13 cellular contexts compared by ENCODE assay signal in the genomic region with DNA sequence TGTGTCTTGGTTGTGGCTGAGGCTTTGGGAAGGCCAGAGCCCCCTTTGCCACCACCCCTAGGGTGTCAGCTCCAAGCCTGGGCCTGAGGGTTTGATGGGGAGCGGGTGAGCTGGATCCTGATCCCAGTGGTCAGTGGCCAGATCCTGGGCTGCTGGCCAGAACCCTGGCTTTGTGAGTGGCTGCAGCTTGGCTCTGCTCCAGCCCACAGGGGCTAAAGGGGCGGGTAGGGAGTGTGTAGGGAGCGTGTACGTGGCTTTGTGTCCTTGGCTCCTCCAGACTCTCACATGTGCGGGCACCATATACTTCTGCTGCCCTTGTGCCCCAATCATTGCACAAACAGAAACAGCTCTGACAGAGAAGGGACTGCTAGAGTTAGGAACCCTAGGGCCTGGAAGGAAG. TPM values are rescaled to one million over a fixed set of nuclear protein-coding genes. Genes with fewer than 3 reads are reported as not detected.
DNase-seq lines count a peak whose midpoint lies in the region; ATAC-seq, FAIRE-seq and TF ChIP-seq lines count a peak whose summit lies in the region.
"Had no signal": no experiment of that assay in that cellular context is flagged by ENCODE, and none has a peak within 500 bp of the region (broad histone marks: within the 10 kb centered on the region; RNA-seq: fewer than 3 reads in every experiment).

No MANE protein-coding gene starts in this region.

- no peak overlapping the region for H3K27ac ChIP-seq in astrocyte (ENCODE audit: low read depth, low read length)
- H3K27ac ChIP-seq: foreskin keratinocyte had no signal

- peaks cover 65% of the 10 kb centered on the region for H3K4me1 Mint-ChIP-seq in HFFc6 (ENCODE audit: low read depth)
- H3K4me1 Mint-ChIP-seq in astrocyte (ENCODE audit: low read depth, unreplicated experiment), result peaks cover 40% of the 10 kb centered on the region

- peaks cover 42% of the 10 kb centered on the region for H3K4me1 ChIP-seq in astrocyte (ENCODE audit: insufficient read depth, low read length)
- H3K4me1 ChIP-seq in iPS-15b (ENCODE audit: control insufficient read depth, insufficient read depth, low read length), result peaks cover 26% of the 10 kb centered on the region
- H3K4me1 ChIP-seq in skeletal muscle satellite cell (ENCODE audit: control insufficient read depth, insufficient read depth, low read length), result peaks cover 58% of the 10 kb centered on the region

- H3K27ac Mint-ChIP-seq in HFFc6 (peak overlapping the region; percentile 76), astrocyte (ENCODE audit: unreplicated experiment) (peak overlapping the region; percentile 18)

- H3K27me3 Mint-ChIP-seq in HFFc6 (ENCODE audit: insufficient read depth) (no peaks in the 10 kb centered on the region; the same call in 1 of the 2 replicates), astrocyte (ENCODE audit: low read depth, unreplicated experiment) (peaks cover 2% of the 10 kb centered on the region)

- no peak for ATAC-seq in HG03354 (IDR thresholded peaks at IDR 0.05; ENCODE audit: poor library complexity, severe bottlenecking, unreplicated experiment)
- ATAC-seq: body of pancreas, foreskin keratinocyte had no signal

- no peaks in the 10 kb centered on the region for H3K9me3 ChIP-seq in astrocyte (ENCODE audit: insufficient read depth, low read depth, low read length)
- H3K9me3 ChIP-seq in iPS-15b (ENCODE audit: control insufficient read depth, insufficient read depth, low read length), result no peaks in the 10 kb centered on the region
- no peaks in the 10 kb centered on the region for H3K9me3 ChIP-seq in skeletal muscle satellite cell (replicated peaks; ENCODE audit: low read length)
- H3K9me3 ChIP-seq: body of pancreas had no signal

- no peak overlapping the region for H2AFZ ChIP-seq in astrocyte (ENCODE audit: low read depth, low read length)

- peaks cover 8% of the 10 kb centered on the region for H3K79me2 ChIP-seq in astrocyte (ENCODE audit: insufficient read depth, low read length)

- FAIRE-seq in astrocyte (lab: Jason Lieb, UNC), result no peak

- peak overlapping the region; percentile 92; the same call in 1 of the 2 replicates for H3K4me3 Mint-ChIP-seq in HFFc6
- peak overlapping the region; percentile 34 for H3K4me3 Mint-ChIP-seq in astrocyte (ENCODE audit: unreplicated experiment)
- H3K4me3 Mint-ChIP-seq: CD8-positive, alpha-beta memory T cell; memory B cell had no signal

- H3K9ac ChIP-seq in astrocyte (ENCODE audit: low read length), result no peak overlapping the region
- H3K9ac ChIP-seq in iPS-15b (ENCODE audit: low read depth, low read length), result no peak overlapping the region
- peak overlapping the region; percentile 81 for H3K9ac ChIP-seq in skeletal muscle satellite cell (ENCODE audit: low read depth, low read length)

- TF ChIP-seq CTCF in HFFc6 (IDR thresholded peaks at IDR 0.05), result no peak
- no peak for TF ChIP-seq CTCF in astrocyte (IDR thresholded peaks at IDR 0.05; ENCODE audit: insufficient read depth, low read depth, low read length)

- H3K9me3 Mint-ChIP-seq in HFFc6 (no peaks in the 10 kb centered on the region), astrocyte (ENCODE audit: unreplicated experiment) (no peaks in the 10 kb centered on the region)
- H3K9me3 Mint-ChIP-seq: CD8-positive, alpha-beta memory T cell; memory B cell had no signal

- H3K4me2 ChIP-seq in astrocyte (ENCODE audit: low read length), result no peak overlapping the region
- peak overlapping the region; percentile 96 for H3K4me2 ChIP-seq in skeletal muscle satellite cell (ENCODE audit: low read length)

- H3K27me3 ChIP-seq in astrocyte (ENCODE audit: insufficient read depth, low read length) (no peaks in the 10 kb centered on the region), iPS-15b (ENCODE audit: control insufficient read depth, insufficient read depth, low read length) (no peaks in the 10 kb centered on the region), skeletal muscle satellite cell (ENCODE audit: control insufficient read depth, insufficient read depth, low read length) (no peaks in the 10 kb centered on the region)
- H3K27me3 ChIP-seq: body of pancreas, foreskin keratinocyte had no signal

- H4K20me1 ChIP-seq in astrocyte (ENCODE audit: insufficient read depth, low read length), result peaks cover 4% of the 10 kb centered on the region

- peaks cover 17% of the 10 kb centered on the region; the same call in 1 of the 2 replicates for H3K36me3 Mint-ChIP-seq in HFFc6 (ENCODE audit: low read depth)
- peaks cover 6% of the 10 kb centered on the region for H3K36me3 Mint-ChIP-seq in astrocyte (ENCODE audit: low read depth, unreplicated experiment)

- H3K4me3 ChIP-seq in astrocyte (ENCODE audit: insufficient read depth, low read depth, low read length) (no peak overlapping the region), iPS-15b (ENCODE audit: low read depth, low read length) (peak overlapping the region; percentile 45), skeletal muscle satellite cell (ENCODE audit: low read length) (peak overlapping the region; percentile 71)
- H3K4me3 ChIP-seq: body of pancreas had no signal

- H3K36me3 ChIP-seq in astrocyte (ENCODE audit: insufficient read depth, low read length) (no peaks in the 10 kb centered on the region), iPS-15b (ENCODE audit: control insufficient read depth, insufficient read depth, low read length) (peaks cover 13% of the 10 kb centered on the region), skeletal muscle satellite cell (ENCODE audit: insufficient read depth, low read length) (peaks cover 20% of the 10 kb centered on the region)

- DNase-seq in HFFc6 (no peak), astrocyte (ENCODE audit: low read depth) (no peak), SIG-M5 treated with dmso at 0.1 percent for 504 hours (lab: John Stamatoyannopoulos, UW; ENCODE audit: unreplicated experiment) (no peak), cerebellum (ENCODE audit: low spot score) (no peak), mucosa of gallbladder (ENCODE audit: low spot score) (no peak)
- DNase-seq: CD8-positive, alpha-beta memory T cell; foreskin keratinocyte; NCI-H345 had no signal

RNA-seq across cellular contexts. Expression of a gene that starts 1.2 kb away (rescaled TPM):
- 10 to 100 TPM; 20.9 to 26.3 (median 23.6) TPM for total RNA-seq in HFFc6 (2021; fragmentation: NEBNext Ultra II Directional; extraction: Animal tissue kit (Norgen Biotek cat#: 25700))
- 22.2 and 28.0 TPM in 2 replicates for total RNA-seq in astrocyte
- total RNA-seq in skeletal muscle satellite cell (2012; rRNA removed), result 7.4 and 12.7 TPM in 2 replicates
- total RNA-seq in cerebellum, result 16.1 TPM
- total RNA-seq in mucosa of gallbladder, result 37.0 TPM

RNA-seq across cellular contexts. Expression of a gene that starts 4.3 kb away (rescaled TPM):
- 10 to 100 TPM; 20.5 to 27.4 (median 22.0) TPM for total RNA-seq in HFFc6 (2021; fragmentation: NEBNext Ultra II Directional; extraction: Animal tissue kit (Norgen Biotek cat#: 25700))
- total RNA-seq in astrocyte, result 30.7 and 33.1 TPM in 2 replicates
- 14.0 and 17.0 TPM in 2 replicates for total RNA-seq in skeletal muscle satellite cell (2012; rRNA removed)
- total RNA-seq in cerebellum, result 59.7 TPM
- 63.6 TPM for total RNA-seq in mucosa of gallbladder

RNA-seq across cellular contexts. Expression of a gene that starts 11.6 kb away (rescaled TPM):
- total RNA-seq in HFFc6 (2021; fragmentation: NEBNext Ultra II Directional; extraction: Animal tissue kit (Norgen Biotek cat#: 25700)), result under 1 TPM in 1 of 6 experiments, not detected in 5; 0.88 TPM
- total RNA-seq in astrocyte (0.52 TPM in 1 of 2 replicates, not detected in the other), cerebellum (not detected), mucosa of gallbladder (not detected)
- 0.51 TPM in 1 of 2 replicates, not detected in the other for total RNA-seq in skeletal muscle satellite cell (2012; rRNA removed)
- total RNA-seq: body of pancreas had no signal

RNA-seq across cellular contexts. Expression of a gene that starts 13.2 kb away (rescaled TPM):
- 100 to 1,000 TPM; 126 to 148 (median 138) TPM for total RNA-seq in HFFc6 (2021; fragmentation: NEBNext Ultra II Directional; extraction: Animal tissue kit (Norgen Biotek cat#: 25700))
- 73.2 and 81.3 TPM in 2 replicates for total RNA-seq in astrocyte
- total RNA-seq in skeletal muscle satellite cell (2012; rRNA removed), result 127 and 135 TPM in 2 replicates
- 24.3 TPM for total RNA-seq in cerebellum
- 77.1 TPM for total RNA-seq in mucosa of gallbladder

RNA-seq across cellular contexts. Expression of a gene that starts 21.9 kb away (rescaled TPM):
- total RNA-seq in HFFc6 (2021; fragmentation: NEBNext Ultra II Directional; extraction: Animal tissue kit (Norgen Biotek cat#: 25700)), result under 1 TPM in 2 of 6 experiments, not detected in 4; 0.14 to 0.17 TPM
- total RNA-seq in astrocyte, result 0.16 and 0.19 TPM in 2 replicates
- total RNA-seq in skeletal muscle satellite cell (2012; rRNA removed), result not detected in 2 replicates
- total RNA-seq in cerebellum, result 0.45 TPM
- not detected for total RNA-seq in mucosa of gallbladder
- total RNA-seq: body of pancreas had no signal
